In genomic region chr7:100049441-100050291, GRCh38 we compare ENCODE assay signal across 8 cellular contexts. TPM values are rescaled to one million over a fixed set of nuclear protein-coding genes. Genes with fewer than 3 reads are reported as not detected.
DNase-seq lines count a peak whose midpoint lies in the region; ATAC-seq and TF ChIP-seq lines count a peak whose summit lies in the region.

ZSCAN21 (plus strand) TSS chr7:100049774; CDS start chr7:100057007, 7,233 bp downstream.

- peak; percentile 93 for DNase-seq in Karpas-422
- peak; percentile 84 for DNase-seq in RWPE2 (ENCODE audit: low spot score)
- peak; percentile 75 for DNase-seq in activated gamma-delta T cell treated with Interleukin-2 at 50 U/mL for 16 hours
- DNase-seq in foreskin fibroblast, result peak; percentile 79 to 94
- peak; percentile 71 for DNase-seq in neural crest cell (ENCODE audit: low read depth, low spot score)
- DNase-seq in stomach, result peak; percentile 85

- peak within 1 kb of the TSS; percentile 93 for H2AFZ ChIP-seq in Karpas-422 (ENCODE audit: low read length)

- TF ChIP-seq POLR2A in stomach (IDR thresholded peaks at IDR 0.05), result peak in 2 of 4 donors; percentile 61 to 79

- peak; percentile 65 for TF ChIP-seq CTCF in DOHH2 (IDR thresholded peaks at IDR 0.05; ENCODE audit: low read depth, low read length, poor library complexity, severe bottlenecking)
- TF ChIP-seq CTCF in RWPE2 (IDR thresholded peaks at IDR 0.05; ENCODE audit: poor library complexity, severe bottlenecking), result peak; percentile 26
- no peak for TF ChIP-seq CTCF in foreskin fibroblast (IDR thresholded peaks at IDR 0.05; ENCODE audit: low read depth, low read length)
- no peak for TF ChIP-seq CTCF in neural crest cell (conservative IDR thresholded peaks at IDR 0.05)
- TF ChIP-seq CTCF in stomach (IDR thresholded peaks at IDR 0.05), result peak in 1 of 7 experiments; percentile 17

- H3K79me2 ChIP-seq in DOHH2 (ENCODE audit: control insufficient read depth, low read length) (peaks cover 9% of the 10 kb centered on the region), Karpas-422 (ENCODE audit: low read length) (peaks cover 26% of the 10 kb centered on the region)

- peak within 1 kb of the TSS; percentile 95 for H3K4me3 ChIP-seq in DOHH2 (ENCODE audit: low read length)
- peak within 1 kb of the TSS; percentile 93 for H3K4me3 ChIP-seq in Karpas-422 (ENCODE audit: low read length)
- peak within 1 kb of the TSS; percentile 83 for H3K4me3 ChIP-seq in RWPE2 (ENCODE audit: severe bottlenecking)
- H3K4me3 ChIP-seq in foreskin fibroblast (ENCODE audit: low read depth in 1 of 2, low read length in 2 of 2), result peak within 1 kb of the TSS; percentile 72 to 81
- H3K4me3 ChIP-seq in stomach, result peak within 1 kb of the TSS; percentile 61 to 82 (median 76)

- peak within 1 kb of the TSS; percentile 81 for H3K9ac ChIP-seq in Karpas-422 (ENCODE audit: low read length)

- intact Hi-C loops in stomach (cut with DNase I; ENCODE audit: low total_unique reads), result loop anchor here (10.0 kb wide), 2 partner anchors 55 to 135 kb away; partner anchors contain the start of gene TRIM4

- H3K27ac Mint-ChIP-seq in neural crest cell (ENCODE audit: unreplicated experiment), result peak within 1 kb of the TSS; percentile 98

- H4K20me1 ChIP-seq in DOHH2 (ENCODE audit: control insufficient read depth, insufficient read depth, low read depth, low read length), result no peaks in the 10 kb centered on the region
- no peaks in the 10 kb centered on the region for H4K20me1 ChIP-seq in Karpas-422 (ENCODE audit: insufficient read depth, low read depth, low read length)

- H3K4me1 ChIP-seq in DOHH2 (ENCODE audit: control insufficient read depth, low read length) (peaks cover 22% of the 10 kb centered on the region), Karpas-422 (ENCODE audit: low read length) (peaks cover 15% of the 10 kb centered on the region), RWPE2 (ENCODE audit: insufficient read depth, poor library complexity, severe bottlenecking) (peaks cover 3% of the 10 kb centered on the region), stomach (peaks cover 6 to 35% (median 23%) of the 10 kb centered on the region in 4 donors)

- H3K27me3 ChIP-seq in DOHH2 (ENCODE audit: control insufficient read depth, low read length) (no peaks in the 10 kb centered on the region), Karpas-422 (ENCODE audit: low read length) (no peaks in the 10 kb centered on the region), RWPE2 (ENCODE audit: insufficient read depth, poor library complexity, severe bottlenecking) (no peaks in the 10 kb centered on the region), stomach (no peaks in the 10 kb centered on the region)

- ATAC-seq in GM21737 (IDR thresholded peaks at IDR 0.05; ENCODE audit: unreplicated experiment), result peak; percentile 86
- ATAC-seq in RWPE2 (ENCODE audit: low read depth), result peak; percentile 89

- no peaks in the 10 kb centered on the region; the same call in 1 of the 2 replicates for H3F3A ChIP-seq in DOHH2 (ENCODE audit: control insufficient read depth, insufficient read depth)

- peak within 1 kb of the TSS; percentile 83 for H3K4me2 ChIP-seq in DOHH2 (ENCODE audit: low read length)
- H3K4me2 ChIP-seq in Karpas-422 (ENCODE audit: low read depth, low read length, poor library complexity, severe bottlenecking), result peak within 1 kb of the TSS; percentile 82

- no peaks in the 10 kb centered on the region for H3K27me3 Mint-ChIP-seq in neural crest cell (ENCODE audit: low read depth)

- H3K4me3 Mint-ChIP-seq in neural crest cell, result peak within 1 kb of the TSS; percentile 96

- H3K27ac ChIP-seq in DOHH2 (ENCODE audit: low read depth, low read length) (peak within 1 kb of the TSS; percentile 34; the same call in 1 of the 2 replicates), Karpas-422 (ENCODE audit: low read length) (no peak within 1 kb of the TSS), RWPE2 (ENCODE audit: poor library complexity, severe bottlenecking) (peak within 1 kb of the TSS; percentile 54), stomach (peak within 1 kb of the TSS; percentile 96 to 98 (median 98))

- no peaks in the 10 kb centered on the region for H3K36me3 Mint-ChIP-seq in neural crest cell (ENCODE audit: low read depth)

- H3K9me3 ChIP-seq in DOHH2 (ENCODE audit: control insufficient read depth, insufficient read depth, low read length) (no peaks in the 10 kb centered on the region), Karpas-422 (ENCODE audit: low read length) (no peaks in the 10 kb centered on the region), RWPE2 (ENCODE audit: severe bottlenecking) (no peaks in the 10 kb centered on the region), stomach (no peaks in the 10 kb centered on the region)

- peaks cover 25% of the 10 kb centered on the region for H3K4me1 Mint-ChIP-seq in neural crest cell

- H3K9me2 ChIP-seq in DOHH2 (replicated peaks; ENCODE audit: control insufficient read depth, low read length) (0 out of 2 replicates have a peak, but pooled peaks cover 4% of the 10 kb centered on the region), Karpas-422 (replicated peaks; ENCODE audit: insufficient read depth, low read length) (no peaks in the 10 kb centered on the region)

- 1% methylated on average over 36 to 47 of the region's 47 CpGs for WGBS in stomach, 5 donors

- H3K36me3 ChIP-seq in DOHH2 (ENCODE audit: control insufficient read depth, low read length) (no peaks in the 10 kb centered on the region), Karpas-422 (ENCODE audit: insufficient read depth, low read length) (no peaks in the 10 kb centered on the region), RWPE2 (ENCODE audit: low read depth) (no peaks in the 10 kb centered on the region; the same call in 1 of the 2 replicates), stomach (peaks cover 0 to 10% (median 0%) of the 10 kb centered on the region in 4 donors)

- no peak for TF ChIP-seq EP300 in stomach (IDR thresholded peaks at IDR 0.05)

- no peaks in the 10 kb centered on the region for H3K9me3 Mint-ChIP-seq in neural crest cell

RNA-seq across cellular contexts. Expression of gene ZSCAN21, which starts in this region (rescaled TPM):
- 6.1 and 16.6 TPM in 2 replicates for total RNA-seq in Karpas-422 (2014; rRNA removed; shearing (Covaris generic); ENCODE audit: low replicate concordance)
- 19.3 and 20.3 TPM in 2 replicates for total RNA-seq in neural crest cell
- 10 to 100 TPM in 4 of 5 donors, 1 to 10 TPM in 1; 6.4 to 48.4 (median 14.6) TPM for total RNA-seq in stomach
- polyA plus RNA-seq in stomach, result 1 to 10 TPM; 5.4 to 7.0 (median 6.8) TPM

Comparison
In these comparisons a context has a peak if more than half of its experiments do, and no peak if none do; other contexts are left out.
1. CTCF ChIP-seq: peak in DOHH2 (single experiment) and RWPE2 (single experiment); none in foreskin fibroblast (single experiment) and neural crest cell (single experiment).
2. Peak in every context shown above with its lines, with median percentiles within 50 percentile points of each other: H3K4me3 ChIP-seq and DNase-seq.